In genomic region chr1:45297604-45298356, GRCh38 we compare ENCODE assay signal across 25 cellular contexts. TPM values are rescaled to one million over a fixed set of nuclear protein-coding genes. Genes with fewer than 3 reads are reported as not detected.
DNase-seq lines count a peak whose midpoint lies in the region; ATAC-seq and TF ChIP-seq lines count a peak whose summit lies in the region.
"Had no signal": no experiment of that assay in that cellular context is flagged by ENCODE, and none has a peak within 500 bp of the region (broad histone marks: within the 10 kb centered on the region; RNA-seq: fewer than 3 reads in every experiment).

No MANE protein-coding gene starts in this region.

- no peak overlapping the region for H3K4me3 ChIP-seq in mesendoderm (ENCODE audit: low read length)
- H3K4me3 ChIP-seq in CD4-positive, alpha-beta memory T cell (ENCODE audit: low read length in 2 of 2): no peak overlapping the region
- H3K4me3 ChIP-seq: ovary, sigmoid colon, tibial nerve had no signal

- intact Hi-C loops in CD4-positive, alpha-beta memory T cell (cut with micrococcal nuclease): no loop called here

- H3K4me2 ChIP-seq in mesendoderm (ENCODE audit: low read length): no peak overlapping the region
- H3K4me2 ChIP-seq: SK-N-SH had no signal

- H3K27ac ChIP-seq in mesendoderm (ENCODE audit: low read depth, low read length) (no peak overlapping the region), substantia nigra (ENCODE audit: low read depth, low read length, poor library complexity, severe bottlenecking) (peak overlapping the region; percentile 24)
- no peak overlapping the region for H3K27ac ChIP-seq in CD4-positive, alpha-beta memory T cell (ENCODE audit: low read depth, low read length)
- H3K27ac ChIP-seq: ovary, sigmoid colon, tibial nerve had no signal

- no peaks in the 10 kb centered on the region for H3K79me1 ChIP-seq in mesendoderm (ENCODE audit: low read length)

- H3K36me3 ChIP-seq in mesendoderm (ENCODE audit: control insufficient read depth, insufficient read depth, low read length): no peaks in the 10 kb centered on the region
- no peaks in the 10 kb centered on the region for H3K36me3 ChIP-seq in CD4-positive, alpha-beta memory T cell (ENCODE audit: insufficient read depth, low read length)
- H3K36me3 ChIP-seq: ovary, sigmoid colon, tibial nerve had no signal

- no peak overlapping the region for H3K56ac ChIP-seq in mesendoderm (ENCODE audit: low read length)

- CTCF ChIA-PET in CD4-positive, alpha-beta memory T cell (lab: Charles Lee; ENCODE audit: partially characterized antibody): interaction anchor here (1.2 to 10.0 kb wide), 2 partner anchors 166 to 283 kb away, joined by 3 to 388 read pairs; partner anchors contain the start of genes HECTD3 and UROD

- no CpG with 5 or more reads among the region's 9 CpGs for WGBS in mesendoderm (ENCODE audit: extremely low coverage, insufficient coverage, low lambda C conversion rate)

- no peak overlapping the region for H3K4me3 Mint-ChIP-seq in endothelial cell (ENCODE audit: unreplicated experiment)
- no peak overlapping the region for H3K4me3 Mint-ChIP-seq in stimulated activated naive B cell treated with anti-CD40 and anti-IgM and Interleukin-4, amounts not matched to agents 10 μg/mL and 1 μg/mL and 100 μg/mL, for 72 hours
- no peak overlapping the region for H3K4me3 Mint-ChIP-seq in CD4-positive, alpha-beta memory T cell
- H3K4me3 Mint-ChIP-seq: activated CD4-positive, alpha-beta T cell treated with anti-CD3 and anti-CD28 coated beads for 36 hours; activated naive CD4-positive, alpha-beta T cell treated with anti-CD3 and anti-CD28 coated beads for 36 hours; CD4-positive, alpha-beta T cell; stimulated activated naive CD8-positive, alpha-beta T cell treated with anti-CD3 and anti-CD28 coated beads, Interleukin-15, amount 100 ng/mL, for 72 hours; T-helper 17 cell had no signal

- no peaks in the 10 kb centered on the region for H3K27me3 ChIP-seq in mesendoderm (ENCODE audit: insufficient read depth, low read length, poor library complexity)
- no peaks in the 10 kb centered on the region for H3K27me3 ChIP-seq in CD4-positive, alpha-beta memory T cell (ENCODE audit: insufficient read depth, low read length)
- H3K27me3 ChIP-seq: ovary, sigmoid colon, tibial nerve had no signal

- no peak overlapping the region for H4K8ac ChIP-seq in mesendoderm (ENCODE audit: low read depth, low read length)

- H3K18ac ChIP-seq in mesendoderm (ENCODE audit: low read length): no peak overlapping the region

- peak; percentile 44 for DNase-seq in OCI-M1 (lab: John Stamatoyannopoulos, UW)
- peak; percentile 26 for DNase-seq in endothelial cell (ENCODE audit: low spot score)
- DNase-seq in mesendoderm: no peak
- DNase-seq in substantia nigra (lab: John Stamatoyannopoulos, UW): peak in 14 of 49 donors; percentile 3 to 46 (median 12)
- no peak for DNase-seq in stimulated activated naive B cell treated with anti-CD40 and anti-IgM and Interleukin-4, amounts not matched to agents 10 μg/mL and 1 μg/mL and 100 μg/mL, for 72 hours
- DNase-seq in activated CD4-positive, alpha-beta T cell treated with anti-CD3 and anti-CD28 coated beads for 4 hours: no peak
- DNase-seq in CD4-positive, alpha-beta memory T cell: no peak
- DNase-seq: activated CD4-positive, alpha-beta T cell treated with anti-CD3 and anti-CD28 coated beads for 36 hours; activated naive CD4-positive, alpha-beta T cell treated with anti-CD3 and anti-CD28 coated beads for 36 hours; activated T-cell treated with anti-CD3 and anti-CD28 coated beads, Interleukin-2, amount 50 U/mL, for 48 hours; CD4-positive, alpha-beta T cell; cortex of kidney; DMS 273 treated with DMSO at 0.1 percent for 48 hours; kidney; mammary epithelial cell; NCI-H1930; NCI-H226; ovary; sigmoid colon; SK-N-SH; stimulated activated CD4-positive, alpha-beta T cell treated with anti-CD3 and anti-CD28 coated beads, Interleukin-15, amount 100 ng/mL, for 24 hours; stimulated activated naive CD8-positive, alpha-beta T cell treated with anti-CD3 and anti-CD28 coated beads, Interleukin-15, amount 100 ng/mL, for 72 hours; T-helper 17 cell had no signal

- no peaks in the 10 kb centered on the region for H3K9me3 ChIP-seq in CD4-positive, alpha-beta memory T cell (ENCODE audit: control insufficient read depth in 1 of 2, low read length in 2 of 2)
- H3K9me3 ChIP-seq: ovary, sigmoid colon, SK-N-SH, tibial nerve had no signal

- peaks cover 9% of the 10 kb centered on the region for H3K4me1 Mint-ChIP-seq in endothelial cell (ENCODE audit: unreplicated experiment)
- H3K4me1 Mint-ChIP-seq in stimulated activated naive B cell treated with anti-CD40 and anti-IgM and Interleukin-4, amounts not matched to agents 10 μg/mL and 1 μg/mL and 100 μg/mL, for 72 hours: peaks cover 5 to 12% of the 10 kb centered on the region in 2 donors
- H3K4me1 Mint-ChIP-seq in CD4-positive, alpha-beta memory T cell: peaks cover 0 to 3% (median under 1%) of the 10 kb centered on the region in 4 donors

- POLR2A ChIA-PET in CD4-positive, alpha-beta memory T cell (lab: Charles Lee; ENCODE audit: partially characterized antibody): interaction anchor here (1.6 to 6.4 kb wide), 2 partner anchors 92 to 285 kb away, joined by 4 to 158 read pairs; partner anchors contain the start of genes HECTD3, UROD and ZSWIM5

- no peak overlapping the region for H2BK5ac ChIP-seq in mesendoderm (ENCODE audit: low read length)

- no peak overlapping the region for H2AK5ac ChIP-seq in mesendoderm (ENCODE audit: low read length)

- peak overlapping the region; percentile 5 for H3K9ac ChIP-seq in mesendoderm (ENCODE audit: low read length)
- H3K9ac ChIP-seq: SK-N-SH had no signal

- no peak overlapping the region for H4K5ac ChIP-seq in mesendoderm (ENCODE audit: low read length)

- no peaks in the 10 kb centered on the region for H3K79me2 ChIP-seq in mesendoderm (ENCODE audit: control insufficient read depth, insufficient read depth, low read length)

- H3K4ac ChIP-seq in mesendoderm (ENCODE audit: low read depth, low read length): no peak overlapping the region

- no peak overlapping the region for H2BK15ac ChIP-seq in mesendoderm (replicated peaks; ENCODE audit: low read depth)

- no peak for ATAC-seq in stimulated activated naive B cell treated with anti-CD40 and anti-IgM and Interleukin-4, amounts not matched to agents 10 μg/mL and 1 μg/mL and 100 μg/mL, for 72 hours (replicated peaks)
- ATAC-seq: activated CD4-positive, alpha-beta T cell treated with anti-CD3 and anti-CD28 coated beads for 36 hours; stimulated activated naive CD8-positive, alpha-beta T cell treated with anti-CD3 and anti-CD28 coated beads, Interleukin-15, amount 100 ng/mL, for 72 hours; T-helper 17 cell had no signal

- TF ChIP-seq CTCF in endothelial cell (IDR thresholded peaks at IDR 0.05; ENCODE audit: unreplicated experiment): no peak

- H3K4me1 ChIP-seq in mesendoderm (ENCODE audit: control insufficient read depth, low read depth, low read length): peaks cover 4% of the 10 kb centered on the region
- H3K4me1 ChIP-seq in CD4-positive, alpha-beta memory T cell (ENCODE audit: insufficient read depth, low read length): no peaks in the 10 kb centered on the region

- no peaks in the 10 kb centered on the region for H3K9me3 Mint-ChIP-seq in endothelial cell (ENCODE audit: unreplicated experiment)
- H3K9me3 Mint-ChIP-seq in stimulated activated naive B cell treated with anti-CD40 and anti-IgM and Interleukin-4, amounts not matched to agents 10 μg/mL and 1 μg/mL and 100 μg/mL, for 72 hours: no peaks in the 10 kb centered on the region
- H3K9me3 Mint-ChIP-seq in CD4-positive, alpha-beta memory T cell: no peaks in the 10 kb centered on the region
- H3K9me3 Mint-ChIP-seq: activated naive CD4-positive, alpha-beta T cell treated with anti-CD3 and anti-CD28 coated beads for 36 hours; CD4-positive, alpha-beta T cell; stimulated activated naive CD8-positive, alpha-beta T cell treated with anti-CD3 and anti-CD28 coated beads, Interleukin-15, amount 100 ng/mL, for 72 hours had no signal

- H3K27ac Mint-ChIP-seq in endothelial cell (ENCODE audit: unreplicated experiment): peak overlapping the region; percentile 85
- H3K27ac Mint-ChIP-seq in stimulated activated naive B cell treated with anti-CD40 and anti-IgM and Interleukin-4, amounts not matched to agents 10 μg/mL and 1 μg/mL and 100 μg/mL, for 72 hours: no peak overlapping the region
- no peak overlapping the region for H3K27ac Mint-ChIP-seq in CD4-positive, alpha-beta memory T cell
- H3K27ac Mint-ChIP-seq: activated CD4-positive, alpha-beta T cell treated with anti-CD3 and anti-CD28 coated beads for 36 hours; activated naive CD4-positive, alpha-beta T cell treated with anti-CD3 and anti-CD28 coated beads for 36 hours; CD4-positive, alpha-beta T cell; stimulated activated naive CD8-positive, alpha-beta T cell treated with anti-CD3 and anti-CD28 coated beads, Interleukin-15, amount 100 ng/mL, for 72 hours; T-helper 17 cell had no signal

- H2BK120ac ChIP-seq in mesendoderm (ENCODE audit: low read depth, low read length): no peak overlapping the region

- no peaks in the 10 kb centered on the region for H3K36me3 Mint-ChIP-seq in endothelial cell (ENCODE audit: low read depth, unreplicated experiment)
- H3K36me3 Mint-ChIP-seq in stimulated activated naive B cell treated with anti-CD40 and anti-IgM and Interleukin-4, amounts not matched to agents 10 μg/mL and 1 μg/mL and 100 μg/mL, for 72 hours: no peaks in the 10 kb centered on the region
- no peaks in the 10 kb centered on the region for H3K36me3 Mint-ChIP-seq in CD4-positive, alpha-beta memory T cell

- peaks cover 4% of the 10 kb centered on the region for H3K27me3 Mint-ChIP-seq in endothelial cell (ENCODE audit: unreplicated experiment)
- no peaks in the 10 kb centered on the region for H3K27me3 Mint-ChIP-seq in stimulated activated naive B cell treated with anti-CD40 and anti-IgM and Interleukin-4, amounts not matched to agents 10 μg/mL and 1 μg/mL and 100 μg/mL, for 72 hours
- H3K27me3 Mint-ChIP-seq in CD4-positive, alpha-beta memory T cell: no peaks in the 10 kb centered on the region
- H3K27me3 Mint-ChIP-seq: activated CD4-positive, alpha-beta T cell treated with anti-CD3 and anti-CD28 coated beads for 36 hours; CD4-positive, alpha-beta T cell; stimulated activated naive CD8-positive, alpha-beta T cell treated with anti-CD3 and anti-CD28 coated beads, Interleukin-15, amount 100 ng/mL, for 72 hours; T-helper 17 cell had no signal

- no peak overlapping the region for H3K23ac ChIP-seq in mesendoderm (ENCODE audit: low read length)

RNA-seq across cellular contexts. Expression of gene HPDL, which starts 28.9 kb away (rescaled TPM):
- total RNA-seq in endothelial cell (ENCODE audit: unreplicated experiment): 2.5 TPM
- polyA plus RNA-seq in mesendoderm (2013, experiment 1 of 2): 39.3 TPM
- 37.9 TPM for polyA plus RNA-seq in mesendoderm (2013, experiment 2 of 2)
- under 1 TPM; 0.19 to 0.32 TPM for total RNA-seq in CD4-positive, alpha-beta memory T cell
- polyA plus RNA-seq in CD4-positive, alpha-beta memory T cell: under 1 TPM; 0.30 to 0.78 TPM
- total RNA-seq: CD4-positive, alpha-beta T cell; myocyte had no signal

RNA-seq across cellular contexts. Expression of gene TOE1, which starts 42.2 kb away (rescaled TPM):
- 9.7 TPM for total RNA-seq in endothelial cell (ENCODE audit: unreplicated experiment)
- 20.5 TPM for polyA plus RNA-seq in mesendoderm (2013, experiment 1 of 2)
- 19.4 TPM for polyA plus RNA-seq in mesendoderm (2013, experiment 2 of 2)
- total RNA-seq in CD4-positive, alpha-beta memory T cell: 10 to 100 TPM; 18.2 to 18.9 TPM
- polyA plus RNA-seq in CD4-positive, alpha-beta memory T cell: 10 to 100 TPM in 1 of 2 donors, 1 to 10 TPM in 1; 6.1 to 13.5 TPM

RNA-seq across cellular contexts. Expression of gene MUTYH, which starts 42.5 kb away (rescaled TPM):
- total RNA-seq in endothelial cell (ENCODE audit: unreplicated experiment): 31.5 TPM
- 24.4 TPM for polyA plus RNA-seq in mesendoderm (2013, experiment 1 of 2)
- polyA plus RNA-seq in mesendoderm (2013, experiment 2 of 2): 25.6 TPM
- total RNA-seq in CD4-positive, alpha-beta memory T cell: 10 to 100 TPM; 70.0 to 72.1 TPM
- 10 to 100 TPM; 24.0 to 26.1 TPM for polyA plus RNA-seq in CD4-positive, alpha-beta memory T cell

Comparison
In these comparisons a context has a peak if more than half of its experiments do, and no peak if none do; other contexts are left out.
1. DNase-seq: peak in OCI-M1 (single experiment) and endothelial cell (single experiment); none in mesendoderm (single experiment), stimulated activated naive B cell treated with anti-CD40 and anti-IgM and Interleukin-4, amounts not matched to agents 10 μg/mL and 1 μg/mL and 100 μg/mL, for 72 hours (single experiment), activated CD4-positive, alpha-beta T cell treated with anti-CD3 and anti-CD28 coated beads for 4 hours (0 of 2) and CD4-positive, alpha-beta memory T cell (0 of 5).